In the genomic region with DNA sequence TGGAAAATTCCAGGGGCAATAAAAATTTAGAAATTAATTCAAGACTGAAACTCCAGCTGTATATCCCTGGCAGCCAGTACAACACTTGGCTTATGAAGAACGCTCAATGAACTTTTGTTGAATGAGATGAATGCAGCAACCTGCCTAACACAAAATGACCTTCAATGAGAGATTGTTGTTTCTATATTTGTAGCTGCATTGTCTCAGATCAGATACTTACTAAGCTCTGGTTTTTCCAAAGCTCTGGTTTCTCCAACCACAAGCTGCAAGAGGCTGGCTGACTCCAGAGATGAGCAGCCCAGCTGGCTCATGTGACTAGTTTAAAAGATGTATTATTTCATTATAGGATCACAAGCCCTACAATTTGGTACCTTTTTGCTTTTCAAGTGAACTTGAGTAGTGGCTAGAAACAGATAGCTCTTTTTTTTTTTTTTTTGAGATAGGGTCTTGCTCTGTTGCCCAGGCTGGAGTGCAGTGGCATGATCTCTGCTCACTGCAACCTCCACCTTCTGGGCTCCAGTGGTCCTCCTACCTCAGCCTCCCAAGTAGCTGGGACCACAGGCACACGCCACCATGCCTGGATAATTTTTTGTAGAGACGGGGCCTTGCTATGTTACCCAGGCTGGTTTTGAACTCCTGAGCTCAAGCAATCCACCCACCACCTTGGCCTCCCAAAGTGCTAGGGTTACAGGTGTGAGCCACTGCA, we compare ENCODE assay signal across 10 cellular contexts. TPM values are rescaled to one million over a fixed set of nuclear protein-coding genes. Genes with fewer than 3 reads are reported as not detected.
DNase-seq lines count a peak whose midpoint lies in the region; ATAC-seq and TF ChIP-seq lines count a peak whose summit lies in the region.
"Had no signal": no experiment of that assay in that cellular context is flagged by ENCODE, and none has a peak within 500 bp of the region (broad histone marks: within the 10 kb centered on the region; RNA-seq: fewer than 3 reads in every experiment).

No MANE protein-coding gene starts in this region.

- intact Hi-C loops in prostate gland (cut with DNase I): loop anchor here (2.0 kb wide), 1 partner anchor 113 kb away; no protein-coding TSS in a partner anchor

- H3K27ac ChIP-seq in RWPE1 (peak overlapping the region; percentile 39; the same call in 1 of the 2 replicates), fibroblast of lung (ENCODE audit: insufficient read depth, low read length) (no peak overlapping the region), prostate gland (peak overlapping the region; percentile 29 to 50), foreskin keratinocyte (no peak overlapping the region)
- H3K27ac ChIP-seq: C4-2B had no signal

- H4K20me1 ChIP-seq in fibroblast of lung (ENCODE audit: control insufficient read depth, extremely low read depth, insufficient read depth, low read length): no peaks in the 10 kb centered on the region

- H2AFZ ChIP-seq in fibroblast of lung (ENCODE audit: low read length): no peak overlapping the region

- H3K4me2 ChIP-seq in fibroblast of lung (ENCODE audit: extremely low read depth, insufficient read depth, low read length): no peak overlapping the region

- H3K36me3 ChIP-seq in fibroblast of lung (ENCODE audit: control insufficient read depth, insufficient read depth, low read length) (no peaks in the 10 kb centered on the region), prostate gland (no peaks in the 10 kb centered on the region)

- H3K4me1 ChIP-seq in fibroblast of lung (ENCODE audit: control insufficient read depth, extremely low read depth, insufficient read depth, low read length): peaks cover 21% of the 10 kb centered on the region
- H3K4me1 ChIP-seq in prostate gland (replicated peaks): no peaks in the 10 kb centered on the region
- H3K4me1 ChIP-seq in foreskin keratinocyte: peaks cover 11% of the 10 kb centered on the region

- H3K9me3 ChIP-seq in fibroblast of lung (ENCODE audit: control insufficient read depth, insufficient read depth, low read depth, low read length): no peaks in the 10 kb centered on the region
- no peaks in the 10 kb centered on the region for H3K9me3 ChIP-seq in prostate gland

- no peaks in the 10 kb centered on the region for H3K79me2 ChIP-seq in fibroblast of lung (ENCODE audit: control insufficient read depth, insufficient read depth, low read length)

- CTCF ChIA-PET in RWPE1 (lab: Yijun Ruan, JAX): interaction anchor here (0.6 to 4.0 kb wide), 10 partner anchors 10 to 731 kb away, joined by 3 to 48 read pairs (median 6); no protein-coding TSS in a partner anchor

- peak; percentile 64 for DNase-seq in Ammon's horn (ENCODE audit: low spot score)
- DNase-seq in RWPE1 (ENCODE audit: low spot score): no peak
- peak; percentile 39 to 76 for DNase-seq in fibroblast of lung (ENCODE audit: low read depth in 2 of 2)
- no peak for DNase-seq in prostate gland (ENCODE audit: low spot score)
- no peak for DNase-seq in foreskin keratinocyte
- DNase-seq: NCI-H510A had no signal

- ATAC-seq in HG03571 (IDR thresholded peaks at IDR 0.05; ENCODE audit: unreplicated experiment) (no peak), GM21360 (IDR thresholded peaks at IDR 0.05; ENCODE audit: unreplicated experiment) (no peak), foreskin keratinocyte (no peak), HG03139 (IDR thresholded peaks at IDR 0.05; ENCODE audit: unreplicated experiment) (no peak)

- no peaks in the 10 kb centered on the region for H3K27me3 ChIP-seq in fibroblast of lung (ENCODE audit: control insufficient read depth, insufficient read depth, low read length)
- H3K27me3 ChIP-seq in prostate gland (replicated peaks; ENCODE audit: insufficient read depth): no peaks in the 10 kb centered on the region
- H3K27me3 ChIP-seq in foreskin keratinocyte: no peaks in the 10 kb centered on the region

- no peak for TF ChIP-seq POLR2A in prostate gland (IDR thresholded peaks at IDR 0.05)

- 82% methylated on average over 3 of the region's 3 CpGs for WGBS in prostate gland

- TF ChIP-seq CTCF in RWPE1 (conservative IDR thresholded peaks at IDR 0.05; ENCODE audit: low read depth): no peak
- TF ChIP-seq CTCF in fibroblast of lung (conservative IDR thresholded peaks at IDR 0.05 in 1 of 2, IDR thresholded peaks at IDR 0.05 in 1 of 2; ENCODE audit: low read depth in 1 of 2, low read length in 2 of 2): no peak
- no peak for TF ChIP-seq CTCF in prostate gland (IDR thresholded peaks at IDR 0.05)
- TF ChIP-seq CTCF in foreskin keratinocyte (conservative IDR thresholded peaks at IDR 0.05): no peak

- no peak overlapping the region for H3K4me3 ChIP-seq in fibroblast of lung (replicated peaks in 1 of 4; ENCODE audit: control extremely low read depth in 1 of 4, insufficient read depth in 1 of 4, low read depth in 3 of 4, low read length in 4 of 4)
- H3K4me3 ChIP-seq in prostate gland: no peak overlapping the region

- POLR2A ChIA-PET in RWPE1 (lab: Yijun Ruan, JAX; ENCODE audit: low non-redundant PET): no interaction called here

- no peak overlapping the region for H3K9ac ChIP-seq in fibroblast of lung (ENCODE audit: insufficient read depth, low read length)

RNA-seq across cellular contexts. Expression of a gene that starts 57.4 kb away (rescaled TPM):
- total RNA-seq in fibroblast of lung (21.6 and 23.1 TPM in 2 replicates), prostate gland (10 to 100 TPM; 22.2 to 23.5 TPM), foreskin keratinocyte (44.9 and 45.1 TPM in 2 replicates)
- polyA plus RNA-seq in fibroblast of lung (25.0 and 34.3 TPM in 2 replicates), foreskin keratinocyte (52.7 and 57.5 TPM in 2 replicates)
- 17.8 and 25.4 TPM in 2 replicates for polyA plus RNA-seq in fibroblast of lung (2012)
- 7.5 and 10.1 TPM in 2 replicates for polyA minus RNA-seq in fibroblast of lung (ENCODE audit: low replicate concordance)

Comparison
In these comparisons a context has a peak if more than half of its experiments do, and no peak if none do; other contexts are left out.
1. DNase-seq: peak in Ammon's horn (single experiment) and fibroblast of lung (2 of 2); none in RWPE1 (single experiment), prostate gland (single experiment) and foreskin keratinocyte (0 of 2).
2. H3K27ac ChIP-seq: peak in RWPE1 (single experiment) and prostate gland (2 of 2); none in fibroblast of lung (single experiment) and foreskin keratinocyte (single experiment).